ENCODE assay signal across 9 cellular contexts in genomic region chr11:94731921-94732601, GRCh38. TPM values are rescaled to one million over a fixed set of nuclear protein-coding genes. Genes with fewer than 3 reads are reported as not detected.
DNase-seq lines count a peak whose midpoint lies in the region; FAIRE-seq and TF ChIP-seq lines count a peak whose summit lies in the region.
"Had no signal": no experiment of that assay in that cellular context is flagged by ENCODE, and none has a peak within 500 bp of the region (broad histone marks: within the 10 kb centered on the region; RNA-seq: fewer than 3 reads in every experiment).

No MANE protein-coding gene starts in this region.

- TF ChIP-seq CTCF in foreskin fibroblast (IDR thresholded peaks at IDR 0.05; ENCODE audit: low read depth, low read length) = no peak

- H3K27me3 ChIP-seq in skeletal muscle tissue (ENCODE audit: control insufficient read depth in 3 of 3, insufficient read depth in 3 of 3, low read length in 3 of 3) = no peaks in the 10 kb centered on the region

- peak overlapping the region; percentile 58 for H3K27ac ChIP-seq in skeletal muscle tissue (ENCODE audit: low read depth, low read length)

- H3K9me3 ChIP-seq in skeletal muscle tissue (ENCODE audit: control insufficient read depth in 3 of 3, low read length in 3 of 3) = no peaks in the 10 kb centered on the region

- no peak overlapping the region for H3K4me3 ChIP-seq in foreskin fibroblast (ENCODE audit: low read depth in 1 of 2, low read length in 2 of 2)
- H3K4me3 ChIP-seq in skeletal muscle tissue (ENCODE audit: low read length in 3 of 3) = no peak overlapping the region

- peaks cover 23 to 48% (median 42%) of the 10 kb centered on the region in 3 donors for H3K4me1 ChIP-seq in skeletal muscle tissue (ENCODE audit: control insufficient read depth in 3 of 3, insufficient read depth in 3 of 3, low read length in 3 of 3)

- no peak overlapping the region for H3K9ac ChIP-seq in skeletal muscle tissue (ENCODE audit: low read depth in 1 of 3, low read length in 3 of 3)

- FAIRE-seq in HTR-8/SVneo (lab: Jason Lieb, UNC) = no peak

- DNase-seq in HCEC 1CT = peak; percentile 90
- DNase-seq in SW 1271 (lab: John Stamatoyannopoulos, UW) = peak; percentile 75 to 93
- peak; percentile 83 to 93 for DNase-seq in foreskin fibroblast
- no peak for DNase-seq in Kasumi-1 (lab: John Stamatoyannopoulos, UW)
- DNase-seq in NCI-H1105 (lab: John Stamatoyannopoulos, UW) = no peak
- no peak for DNase-seq in NCI-H748 treated with DMSO at 0.1 percent for 48 hours (lab: John Stamatoyannopoulos, UW)
- DNase-seq in HTR-8/SVneo (ENCODE audit: insufficient read length, low spot score) = no peak
- DNase-seq: activated CD4-positive, alpha-beta T cell treated with anti-CD3 and anti-CD28 coated beads, Interleukin-2, amount 10 ng/mL, durations not matched to agents 7 days and 5 days had no signal

- peaks cover 7 to 18% (median 16%) of the 10 kb centered on the region in 3 donors for H3K36me3 ChIP-seq in skeletal muscle tissue (ENCODE audit: control insufficient read depth in 3 of 3, insufficient read depth in 3 of 3, low read length in 3 of 3)

RNA-seq across cellular contexts. Expression of gene AMOTL1, which starts 36.1 kb away (rescaled TPM):
- 79.3 TPM for total RNA-seq in skeletal muscle tissue

Comparison
In these comparisons a context has a peak if more than half of its experiments do, and no peak if none do; other contexts are left out.
1. DNase-seq: peak in HCEC 1CT (single experiment), SW 1271 (2 of 2) and foreskin fibroblast (2 of 2); none in Kasumi-1 (0 of 2), NCI-H1105 (single experiment), NCI-H748 treated with DMSO at 0.1 percent for 48 hours (single experiment) and HTR-8/SVneo (single experiment).